In genomic region chr9:115118471-115119156, GRCh38 we compare ENCODE assay signal across 1 cellular context.
TF ChIP-seq lines count a peak whose summit lies in the region.

No MANE protein-coding gene starts in this region.

TF ChIP-seq in K562, 482 proteins besides CTCF, POLR2A, EP300 and RAD21 (continued from another document):
- TF ChIP-seq POLR2G (IDR thresholded peaks at IDR 0.05; ENCODE audit: low read depth, low read length) (no peak), MCM7 (IDR thresholded peaks at IDR 0.05) (no peak), JUNB (CRISPR knock-in tag; conservative IDR thresholded peaks at IDR 0.05) (no peak), GTF2B (IDR thresholded peaks at IDR 0.05; ENCODE audit: extremely low read depth, insufficient read length) (no peak), ZNF146 (CRISPR knock-in tag; IDR thresholded peaks at IDR 0.05; ENCODE audit: unreplicated experiment) (no peak)
